Comparison of ENCODE assay signal across 22 cellular contexts in the genomic region with DNA sequence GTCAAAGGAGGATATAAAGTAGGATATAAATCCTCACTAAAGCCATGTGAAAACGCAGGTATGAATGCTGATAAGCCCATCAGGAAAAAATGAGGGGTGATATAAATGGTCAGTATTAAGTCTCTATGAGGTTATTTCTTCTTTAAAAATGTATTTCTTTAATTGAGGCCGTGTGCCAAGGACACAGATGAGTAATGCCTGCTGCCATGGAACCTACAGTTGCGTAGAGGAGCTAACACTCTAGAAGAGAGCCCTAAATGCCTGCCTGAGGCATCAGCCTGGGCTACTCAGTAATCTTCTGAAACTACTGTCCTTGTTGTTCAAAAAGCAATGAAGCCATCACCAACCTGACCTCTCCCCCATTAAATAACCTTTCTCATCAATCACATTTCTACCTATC.
DNase-seq lines count a peak whose midpoint lies in the region; TF ChIP-seq lines count a peak whose summit lies in the region.
"Had no signal": no experiment of that assay in that cellular context is flagged by ENCODE, and none has a peak within 500 bp of the region (broad histone marks: within the 10 kb centered on the region; RNA-seq: fewer than 3 reads in every experiment).

No MANE protein-coding gene starts in this region.

- H3K4me3 ChIP-seq in cardiac fibroblast (replicated peaks in 1 of 2; ENCODE audit: low read depth in 2 of 2, low read length in 2 of 2) = no peak overlapping the region
- no peak overlapping the region for H3K4me3 ChIP-seq in fibroblast of pulmonary artery (replicated peaks; ENCODE audit: low read depth, low read length)
- H3K4me3 ChIP-seq in vagina = no peak overlapping the region
- H3K4me3 ChIP-seq in SJCRH30 = no peak overlapping the region
- no peak overlapping the region for H3K4me3 ChIP-seq in left ventricle myocardium inferior
- H3K4me3 ChIP-seq: BLaER1 treated with 17β-estradiol and CSF1 and Interleukin-3, amounts not matched to agents 10 nM and 100 nM; SK-N-MC had no signal

- TF ChIP-seq CTCF in cardiac fibroblast (IDR thresholded peaks at IDR 0.05; ENCODE audit: low read depth, low read length) (no peak), fibroblast of pulmonary artery (IDR thresholded peaks at IDR 0.05; ENCODE audit: low read length, missing control alignments) (no peak), vagina (IDR thresholded peaks at IDR 0.05) (no peak), left ventricle myocardium inferior (IDR thresholded peaks at IDR 0.05; ENCODE audit: borderline replicate concordance) (no peak)

- H3K9me3 ChIP-seq in vagina (no peaks in the 10 kb centered on the region), SJCRH30 (replicated peaks) (no peaks in the 10 kb centered on the region), left ventricle myocardium inferior (replicated peaks) (peaks cover 2% of the 10 kb centered on the region)

- TF ChIP-seq POLR2A in vagina (IDR thresholded peaks at IDR 0.05) = no peak

- H3K36me3 ChIP-seq in vagina (no peaks in the 10 kb centered on the region), SJCRH30 (no peaks in the 10 kb centered on the region), left ventricle myocardium inferior (peaks cover 25% of the 10 kb centered on the region)

- DNase-seq in ELR (ENCODE audit: low read depth) (peak; percentile 24), M059J (ENCODE audit: low read depth) (peak; percentile 13), cardiac fibroblast (ENCODE audit: low read depth in 2 of 2) (peak; percentile 45 to 58), fibroblast of pulmonary artery (ENCODE audit: low read depth) (peak; percentile 29), vagina (ENCODE audit: extremely low spot score in 2 of 2) (no peak), SJCRH30 (no peak), cerebellar cortex (ENCODE audit: low spot score) (no peak), left ventricle myocardium inferior (no peak)
- DNase-seq: CD4-positive, alpha-beta T cell; COR-L47; DMS53; KG1; NCI-H1092; NCI-H1417 treated with DMSO at 0.1 percent for 48 hours; NCI-H1694 treated with DMSO at 0.1 percent for 48 hours; NCI-H2081; NCI-H2227 treated with DMSO at 0.1 percent for 48 hours; NCI-H526 treated with DMSO at 0.1 percent for 48 hours; RPMI8226; SHP77 treated with DMSO at 0.1 percent for 48 hours had no signal

- H3K27ac ChIP-seq in vagina = no peak overlapping the region
- no peak overlapping the region for H3K27ac ChIP-seq in SJCRH30
- H3K27ac ChIP-seq in left ventricle myocardium inferior (replicated peaks) = no peak overlapping the region
- H3K27ac ChIP-seq: BLaER1 treated with 17β-estradiol and CSF1 and Interleukin-3, amounts not matched to agents 10 nM and 100 nM; SK-N-MC had no signal

- no peaks in the 10 kb centered on the region for H3K27me3 ChIP-seq in vagina
- peaks cover 12% of the 10 kb centered on the region for H3K27me3 ChIP-seq in SJCRH30
- no peaks in the 10 kb centered on the region for H3K27me3 ChIP-seq in left ventricle myocardium inferior (ENCODE audit: low read depth)
- H3K27me3 ChIP-seq: BLaER1 treated with 17β-estradiol and CSF1 and Interleukin-3, amounts not matched to agents 10 nM and 100 nM had no signal

- H3K4me1 ChIP-seq in vagina (no peaks in the 10 kb centered on the region), SJCRH30 (no peaks in the 10 kb centered on the region), left ventricle myocardium inferior (peaks cover 49% of the 10 kb centered on the region)
- H3K4me1 ChIP-seq: BLaER1 treated with 17β-estradiol and CSF1 and Interleukin-3, amounts not matched to agents 10 nM and 100 nM had no signal

- intact Hi-C loops in vagina (cut with DNase I) (no loop called here), left ventricle myocardium inferior (cut with micrococcal nuclease) (no loop called here)

Comparison
In these comparisons a context has a peak if more than half of its experiments do, and no peak if none do; other contexts are left out.
1. DNase-seq: peak in ELR (single experiment), M059J (single experiment), cardiac fibroblast (2 of 2) and fibroblast of pulmonary artery (single experiment); none in vagina (0 of 2), SJCRH30 (0 of 2), cerebellar cortex (single experiment) and left ventricle myocardium inferior (single experiment).